ENCODE assay signal across 11 cellular contexts in the genomic region with DNA sequence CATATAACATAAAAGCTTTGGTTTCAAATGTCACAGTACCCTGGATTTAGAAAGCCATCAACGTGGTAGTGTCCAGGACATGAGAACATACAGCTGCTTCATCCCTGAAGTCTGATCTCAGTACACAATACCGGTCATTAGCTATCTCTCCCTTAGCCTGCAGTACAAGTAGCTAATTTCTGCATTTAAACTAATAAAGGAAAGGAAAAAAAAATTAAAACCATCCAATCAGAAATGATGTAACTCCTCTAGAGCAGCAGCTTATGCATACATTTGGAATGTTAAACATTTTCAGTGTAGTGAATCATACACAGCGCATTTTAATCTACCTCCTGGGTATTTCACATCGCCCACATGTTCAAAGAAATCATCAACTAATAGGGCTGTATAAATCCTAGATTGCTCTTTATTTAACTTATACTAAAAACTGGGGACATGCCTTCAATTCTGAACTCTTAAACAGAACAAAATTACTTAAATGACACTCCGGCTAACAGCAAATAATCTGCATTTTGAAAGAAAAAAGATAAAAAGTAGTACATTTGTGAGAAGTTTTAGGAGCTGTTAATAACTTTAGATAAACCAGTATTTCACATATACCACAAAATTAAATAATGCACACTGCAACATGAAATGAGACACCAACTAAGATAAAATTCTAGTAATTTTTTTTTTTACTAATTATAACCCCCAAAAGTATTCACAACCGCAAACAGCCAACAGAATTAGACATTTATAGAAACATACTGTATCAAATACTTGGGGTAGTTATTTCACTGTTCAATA. TPM values are rescaled to one million over a fixed set of nuclear protein-coding genes. Genes with fewer than 3 reads are reported as not detected.
DNase-seq lines count a peak whose midpoint lies in the region; ATAC-seq and TF ChIP-seq lines count a peak whose summit lies in the region.
"Had no signal": no experiment of that assay in that cellular context is flagged by ENCODE, and none has a peak within 500 bp of the region (broad histone marks: within the 10 kb centered on the region; RNA-seq: fewer than 3 reads in every experiment).

No MANE protein-coding gene starts in this region.

- H3K4me2 ChIP-seq in skeletal muscle satellite cell (ENCODE audit: low read length) = peak overlapping the region; percentile 79

- peak; percentile 26 for DNase-seq in NCI-H510A treated with DMSO at 0.1 percent for 48 hours (lab: John Stamatoyannopoulos, UW)
- no peak for DNase-seq in NCI-H510A (lab: John Stamatoyannopoulos, UW)
- DNase-seq in RWPE1 (ENCODE audit: low spot score) = peak; percentile 74
- peak; percentile 92 for DNase-seq in fibroblast of mammary gland (ENCODE audit: low read depth)
- no peak for DNase-seq in CD1c-positive myeloid dendritic cell (ENCODE audit: extremely low spot score)
- DNase-seq in coronary artery (ENCODE audit: low spot score) = no peak
- DNase-seq: left lung had no signal

- H3K27ac ChIP-seq in RWPE1 (no peak overlapping the region), coronary artery (no peak overlapping the region)
- H3K27ac ChIP-seq: left lung had no signal

- CTCF ChIA-PET in RWPE1 (lab: Yijun Ruan, JAX) = interaction anchor here (0.6 to 2.7 kb wide), 3 partner anchors 79 to 160 kb away, joined by 3 to 16 read pairs (median 5); no protein-coding TSS in a partner anchor

- H3K27me3 ChIP-seq in skeletal muscle satellite cell (ENCODE audit: control insufficient read depth, insufficient read depth, low read length) = no peaks in the 10 kb centered on the region

- no peak for ATAC-seq in HG03196 (IDR thresholded peaks at IDR 0.05; ENCODE audit: unreplicated experiment)
- ATAC-seq: left lung, Right ventricle myocardium inferior had no signal

- peak overlapping the region; percentile 97 for H3K9ac ChIP-seq in skeletal muscle satellite cell (ENCODE audit: low read depth, low read length)

- H3K4me3 ChIP-seq in fibroblast of mammary gland (ENCODE audit: control insufficient read depth, low read depth, low read length) (peak overlapping the region; percentile 75), skeletal muscle satellite cell (ENCODE audit: low read length) (peak overlapping the region; percentile 92), coronary artery (no peak overlapping the region)
- H3K4me3 ChIP-seq: left lung had no signal

- TF ChIP-seq CTCF in RWPE1 (conservative IDR thresholded peaks at IDR 0.05; ENCODE audit: low read depth) = no peak
- TF ChIP-seq CTCF in fibroblast of mammary gland (conservative IDR thresholded peaks at IDR 0.05; ENCODE audit: control insufficient read depth, insufficient read depth, low read depth, low read length) = no peak
- no peak for TF ChIP-seq CTCF in coronary artery (IDR thresholded peaks at IDR 0.05)

- POLR2A ChIA-PET in RWPE1 (lab: Yijun Ruan, JAX; ENCODE audit: low non-redundant PET) = interaction anchor here (0.6 kb wide), 1 partner anchor 69 kb away, joined by 5 read pairs; no protein-coding TSS in a partner anchor

- H3K9me3 ChIP-seq in skeletal muscle satellite cell (replicated peaks; ENCODE audit: low read length) = no peaks in the 10 kb centered on the region
- H3K9me3 ChIP-seq: left lung had no signal

- H3K4me1 ChIP-seq in skeletal muscle satellite cell (ENCODE audit: control insufficient read depth, insufficient read depth, low read length) = peaks cover 41% of the 10 kb centered on the region

- H3K36me3 ChIP-seq in skeletal muscle satellite cell (ENCODE audit: insufficient read depth, low read length) = no peaks in the 10 kb centered on the region
- H3K36me3 ChIP-seq: left lung had no signal

RNA-seq across cellular contexts. Expression of gene IGF2BP2, which starts 3.7 kb away (rescaled TPM):
- total RNA-seq in skeletal muscle satellite cell (2012; rRNA removed) = 85.2 and 95.6 TPM in 2 replicates
- total RNA-seq: B cell had no signal

Comparison
In these comparisons a context has a peak if more than half of its experiments do, and no peak if none do; other contexts are left out.
1. DNase-seq: peak in NCI-H510A treated with DMSO at 0.1 percent for 48 hours (single experiment), RWPE1 (single experiment) and fibroblast of mammary gland (single experiment); none in NCI-H510A (single experiment), CD1c-positive myeloid dendritic cell (single experiment) and coronary artery (single experiment).